Comparison of ENCODE assay signal across 11 cellular contexts in genomic region chr22:46377566-46378498, GRCh38. TPM values are rescaled to one million over a fixed set of nuclear protein-coding genes. Genes with fewer than 3 reads are reported as not detected.
DNase-seq lines count a peak whose midpoint lies in the region; ATAC-seq, FAIRE-seq and TF ChIP-seq lines count a peak whose summit lies in the region.
"Had no signal": no experiment of that assay in that cellular context is flagged by ENCODE, and none has a peak within 500 bp of the region (broad histone marks: within the 10 kb centered on the region; RNA-seq: fewer than 3 reads in every experiment).

No MANE protein-coding gene starts in this region.

- POLR2A ChIA-PET in K562 (lab: Yijun Ruan, JAX): interaction anchor here (0.7 kb wide), 1 partner anchor 98 kb away, joined by 5 read pairs; no protein-coding TSS in a partner anchor

- H3K27me3 ChIP-seq in K562 (ENCODE audit: control insufficient read depth in 2 of 2, insufficient read depth in 2 of 2, low read length in 2 of 2) (peaks cover 5 to 43% of the 10 kb centered on the region in 2 experiments; a peak in 3 of 5 replicates), upper lobe of left lung (no peaks in the 10 kb centered on the region)

- H2AFZ ChIP-seq in K562 (ENCODE audit: low read depth, low read length): no peak overlapping the region

- TF ChIP-seq POLR2A in K562 (conservative IDR thresholded peaks at IDR 0.05) (no peak), upper lobe of left lung (IDR thresholded peaks at IDR 0.05) (no peak)

- in situ Hi-C loops in K562 (cut with MboI): no loop called here

- TF ChIP-seq RAD21 in K562 (CRISPR knock-in tag; conservative IDR thresholded peaks at IDR 0.05 in 1 of 2, IDR thresholded peaks at IDR 0.05 in 1 of 2): no peak

- H3K4me1 ChIP-seq in K562 (replicated peaks in 1 of 2; ENCODE audit: control insufficient read depth in 2 of 2, insufficient read depth in 2 of 2, low read length in 2 of 2): peaks cover 0 to 12% of the 10 kb centered on the region in 2 experiments; a peak in 2 of 5 replicates
- H3K4me1 ChIP-seq in upper lobe of left lung: peaks cover 11 to 50% (median 28%) of the 10 kb centered on the region in 4 donors

- no peak overlapping the region for H3K27ac ChIP-seq in K562 (ENCODE audit: extremely low read depth, low read depth, low read length)
- peak overlapping the region; percentile 73 to 91 (median 83) for H3K27ac ChIP-seq in upper lobe of left lung

- no peak overlapping the region for H3K4me2 ChIP-seq in K562 (ENCODE audit: insufficient read depth, low read length)

- DNase-seq in DMS79 treated with DMSO at 0.1 percent for 48 hours (lab: John Stamatoyannopoulos, UW): peak; percentile 6
- no peak for DNase-seq in DMS79 (lab: John Stamatoyannopoulos, UW)
- DNase-seq in K562 (ENCODE audit: extremely low read depth in 1 of 4, low spot score in 3 of 4): peak in 2 of 4 experiments; percentile 21 to 40
- peak; percentile 58 to 86 for DNase-seq in left colon
- DNase-seq in upper lobe of left lung: peak in 1 of 2 donors; percentile 91
- no peak for DNase-seq in stimulated activated naive CD4-positive, alpha-beta T cell treated with Interleukin-2 at 50 U/mL for 16 hours (lab: John Stamatoyannopoulos, UW)
- no peak for DNase-seq in NCI-H748 (lab: John Stamatoyannopoulos, UW; ENCODE audit: unreplicated experiment)
- DNase-seq: activated naive CD4-positive, alpha-beta T cell treated with anti-CD3 and anti-CD28 coated beads for 36 hours; NCI-H1092 treated with DMSO at 0.1 percent for 48 hours had no signal

- no peak for FAIRE-seq in K562 (lab: Jason Lieb, UNC)
- FAIRE-seq: A204.1 had no signal

- 3% methylated on average over 16 of the region's 25 CpGs for WGBS in K562 (ENCODE audit: insufficient coverage, low coverage, missing lambda C conversion rate)
- WGBS in upper lobe of left lung, 2 donors: 63 to 74% methylated on average over 14 to 25 of the region's 25 CpGs

- H3K36me3 ChIP-seq in K562 (ENCODE audit: control insufficient read depth, insufficient read depth, low read length) (no peaks in the 10 kb centered on the region), upper lobe of left lung (peaks cover 0 to 3% (median under 1%) of the 10 kb centered on the region in 4 donors)

- H3K4me3 ChIP-seq in K562: no peak overlapping the region
- no peak overlapping the region for H3K4me3 ChIP-seq in upper lobe of left lung

- intact Hi-C loops in K562 (cut with micrococcal nuclease) (no loop called here), left colon (cut with DNase I, micrococcal nuclease) (no loop called here)

- no peaks in the 10 kb centered on the region for H3K9me3 ChIP-seq in K562 (replicated peaks; ENCODE audit: control insufficient read depth, insufficient read depth, low read depth, low read length)
- H3K9me3 ChIP-seq in upper lobe of left lung: peaks cover 0 to 6% (median 3%) of the 10 kb centered on the region in 4 donors

- H3K79me2 ChIP-seq in K562 (ENCODE audit: control insufficient read depth, insufficient read depth, low read length): no peaks in the 10 kb centered on the region

- ATAC-seq in K562: peak; percentile 32; the same call in 1 of the 3 replicates
- peak; percentile 53 for ATAC-seq in left colon
- ATAC-seq in upper lobe of left lung (ENCODE audit: low FRiP score in 2 of 2): peak; percentile 65 to 89
- ATAC-seq in GM18519 (IDR thresholded peaks at IDR 0.05; ENCODE audit: low FRiP score, unreplicated experiment): no peak

- no TSS peak for BruUV-seq in K562 (replicated peaks; lab: Mats Ljungman, UMichigan)

- no peak overlapping the region for H3K9ac ChIP-seq in K562 (ENCODE audit: insufficient read depth in 1 of 2, low read depth in 2 of 2, low read length in 2 of 2)

- no peaks in the 10 kb centered on the region for H3K9me1 ChIP-seq in K562 (ENCODE audit: control insufficient read depth, insufficient read depth, low read length)

- TF ChIP-seq EP300 in K562 (IDR thresholded peaks at IDR 0.05; ENCODE audit: low read length) (no peak), upper lobe of left lung (IDR thresholded peaks at IDR 0.05) (peak in 2 of 4 donors; percentile 21 to 84)

- no peak for TF ChIP-seq CTCF in K562 (IDR thresholded peaks at IDR 0.05 in 2 of 3, conservative IDR thresholded peaks at IDR 0.05 in 1 of 3; ENCODE audit: insufficient read depth in 2 of 3, low read depth in 1 of 3, low read length in 3 of 3)
- no peak for TF ChIP-seq CTCF in upper lobe of left lung (IDR thresholded peaks at IDR 0.05)

- no peaks in the 10 kb centered on the region; the same call in 1 of the 2 replicates for H4K20me1 ChIP-seq in K562 (replicated peaks; ENCODE audit: control insufficient read depth, insufficient read depth, low read length)

- CTCF ChIA-PET in K562 (lab: Yijun Ruan, JAX; ENCODE audit: low intra/inter-chr PET ratio): no interaction called here

TF ChIP-seq in K562, 482 proteins besides CTCF, POLR2A, EP300 and RAD21 (continues in another document):
- peak; percentile 60 for TF ChIP-seq ATF3 (IDR thresholded peaks at IDR 0.05)
- TF ChIP-seq ATF3 (CRISPR knock-in tag; conservative IDR thresholded peaks at IDR 0.05): no peak
- peak in 1 of 2 experiments; percentile 58; a peak in 1 of 4 replicates for TF ChIP-seq TEAD1 (CRISPR knock-in tag; IDR thresholded peaks at IDR 0.05)
- no peak for TF ChIP-seq CBFA2T2 (conservative IDR thresholded peaks at IDR 0.05)
- TF ChIP-seq CEBPZ (IDR thresholded peaks at IDR 0.05; ENCODE audit: borderline replicate concordance, low read depth, low read length): no peak
- no peak for TF ChIP-seq KLF1 (tag; IDR thresholded peaks at IDR 0.05)
- TF ChIP-seq CEBPG (CRISPR knock-in tag; IDR thresholded peaks at IDR 0.05): peak; percentile 56; the same call in 1 of the 2 replicates
- peak in 1 of 2 experiments; percentile 79; a peak in 2 of 4 replicates for TF ChIP-seq CEBPG (tag; conservative IDR thresholded peaks at IDR 0.05 in 1 of 2, IDR thresholded peaks at IDR 0.05 in 1 of 2)
- peak; percentile 69 for TF ChIP-seq JUND (IDR thresholded peaks at IDR 0.05; ENCODE audit: borderline replicate concordance, low read depth, low read length)
- TF ChIP-seq JUND (tag; IDR thresholded peaks at IDR 0.05; ENCODE audit: borderline replicate concordance, low read depth, low read length): peak; percentile 35; the same call in 1 of the 3 replicates

RNA-seq across cellular contexts. Expression of gene TRMU, which starts 42.3 kb away (rescaled TPM):
- total RNA-seq in K562 (2011; cell fraction: chromatin; rRNA removed; ENCODE audit: low replicate concordance): 143 and 244 TPM in 2 replicates
- 146 and 197 TPM in 2 replicates for total RNA-seq in K562 (2011; cell fraction: nucleolus; rRNA removed)
- 117 and 144 TPM in 2 replicates for total RNA-seq in K562 (2011; cell fraction: nucleoplasm; rRNA removed)
- total RNA-seq in K562 (2014; rRNA removed) (47.2 and 52.2 TPM in 2 replicates), K562 (2014; rRNA removed; fragmentation: Illumina TruSeq; extraction: Trizol) (28.6 and 28.8 TPM in 2 replicates), K562 (2015; rRNA removed; fragmentation: Illumina TruSeq; extraction: Trizol) (38.2 and 38.7 TPM in 2 replicates), K562 (2021) (46.0 and 47.2 TPM in 2 replicates), left colon (10 to 100 TPM; 30.9 to 44.5 TPM), upper lobe of left lung (10 to 100 TPM; 30.7 to 77.5 (median 35.8) TPM)
- polyA plus RNA-seq in K562 (2011; rRNA removed) (35.3 and 36.7 TPM in 2 replicates), K562 (2014; fragmentation: Illumina TruSeq; extraction: Trizol) (33.3 and 36.3 TPM in 2 replicates), K562 (2014; fragmentation: Nextera tagmentation; extraction: Ambion mirVana) (1 to 10 TPM; 2.3 to 3.7 TPM), K562 (2014; rRNA removed) (49.9 and 54.1 TPM in 2 replicates)
- polyA plus RNA-seq in K562 (2011; cell fraction: cytosol; rRNA removed): 28.7 and 36.3 TPM in 2 replicates
- polyA plus RNA-seq in K562 (2011; cell fraction: nucleus; rRNA removed): 224 and 236 TPM in 2 replicates
- polyA plus RNA-seq in K562 (2012): 31.9 and 36.3 TPM in 2 replicates
- 24.6 and 28.1 TPM in 2 replicates for polyA minus RNA-seq in K562 (2011; rRNA and poly(A)+ RNA removed)
- 11.9 and 14.3 TPM in 2 replicates for polyA minus RNA-seq in K562 (2011; cell fraction: cytosol; rRNA and poly(A)+ RNA removed)
- 113 and 153 TPM in 2 replicates for polyA minus RNA-seq in K562 (2011; cell fraction: nucleus; rRNA and poly(A)+ RNA removed)

Comparison
In these comparisons a context has a peak if more than half of its experiments do, and no peak if none do; other contexts are left out.
1. DNase-seq: peak in DMS79 treated with DMSO at 0.1 percent for 48 hours (single experiment) and left colon (2 of 2); none in DMS79 (single experiment), stimulated activated naive CD4-positive, alpha-beta T cell treated with Interleukin-2 at 50 U/mL for 16 hours (single experiment) and NCI-H748 (single experiment).